In genomic region chr20:58102744-58103516, GRCh38 we compare ENCODE assay signal across 12 cellular contexts.
DNase-seq lines count a peak whose midpoint lies in the region; ATAC-seq, FAIRE-seq and TF ChIP-seq lines count a peak whose summit lies in the region.
"Had no signal": no experiment of that assay in that cellular context is flagged by ENCODE, and none has a peak within 500 bp of the region (broad histone marks: within the 10 kb centered on the region; RNA-seq: fewer than 3 reads in every experiment).

No MANE protein-coding gene starts in this region.

- TF ChIP-seq CTCF in keratinocyte (optimal IDR thresholded peaks at IDR 0.05 in 1 of 3, IDR thresholded peaks at IDR 0.05 in 1 of 3, conservative IDR thresholded peaks at IDR 0.05 in 1 of 3; ENCODE audit: extremely low read depth in 1 of 3, insufficient read depth in 2 of 3, low read length in 3 of 3): no peak

- dilution Hi-C loops in keratinocyte (cut with MboI; ENCODE audit: extremely low pct_ligation_motif_present, low sequenced_read_pairs): no loop called here

- H3K4me3 ChIP-seq in keratinocyte (ENCODE audit: control insufficient read depth in 2 of 3, extremely low read depth in 1 of 3, insufficient read depth in 2 of 3, low read depth in 1 of 3, low read length in 3 of 3) (peak overlapping the region in 2 of 3 experiments; percentile 10 to 38), MG63 (no peak overlapping the region)
- H3K4me3 ChIP-seq: tibial nerve had no signal

- H3K4me2 ChIP-seq in keratinocyte (ENCODE audit: control insufficient read depth, extremely low read depth, insufficient read depth, low read depth, low read length): peak overlapping the region; percentile 71

- FAIRE-seq in keratinocyte (lab: Jason Lieb, UNC): no peak

- DNase-seq in activated T-cell treated with anti-CD3 and anti-CD28 coated beads for 24 hours (ENCODE audit: low read depth) (peak; percentile 46), SW480 (ENCODE audit: low spot score) (peak; percentile 99), keratinocyte (ENCODE audit: low read depth, low spot score) (peak; percentile 97), NCI-H1694 treated with DMSO at 0.1 percent for 48 hours (lab: John Stamatoyannopoulos, UW) (no peak), MG63 (no peak), NCI-H345 (lab: John Stamatoyannopoulos, UW) (no peak)
- DNase-seq in activated T-cell treated with anti-CD3 and anti-CD28 coated beads, Interleukin-2, amount 50 U/mL, for 1 hour: no peak
- peak; percentile 63 for DNase-seq in stimulated activated naive CD8-positive, alpha-beta T cell treated with anti-CD3 and anti-CD28 coated beads, Interleukin-15, Interleukin-2, amounts not matched to agents 100 U/mL and 50 U/mL, for 24 hours
- DNase-seq: AML-193, amniotic stem cell, SHP77 treated with DMSO at 0.1 percent for 48 hours had no signal

- H3K27me3 ChIP-seq in keratinocyte (ENCODE audit: control insufficient read depth, extremely low read depth, insufficient read depth, low read length) (peaks cover 24% of the 10 kb centered on the region), MG63 (no peaks in the 10 kb centered on the region)
- H3K27me3 ChIP-seq: tibial nerve had no signal

- H3K36me3 ChIP-seq in keratinocyte (ENCODE audit: control insufficient read depth in 2 of 2, extremely low read depth in 1 of 2, insufficient read depth in 2 of 2, low read length in 2 of 2): no peaks in the 10 kb centered on the region
- no peaks in the 10 kb centered on the region for H3K36me3 ChIP-seq in MG63
- H3K36me3 ChIP-seq: tibial nerve had no signal

- peaks cover 26% of the 10 kb centered on the region for H3K4me1 ChIP-seq in keratinocyte (ENCODE audit: control insufficient read depth, extremely low read depth, insufficient read depth, low read length)

- H2AFZ ChIP-seq in keratinocyte (ENCODE audit: control insufficient read depth, low read length): no peak overlapping the region

- H3K27ac ChIP-seq in keratinocyte (ENCODE audit: control insufficient read depth, insufficient read depth, low read length): peak overlapping the region; percentile 59
- H3K27ac ChIP-seq: tibial nerve had no signal

- no peaks in the 10 kb centered on the region for H3K79me2 ChIP-seq in keratinocyte (ENCODE audit: control insufficient read depth, insufficient read depth, low read length)

- ATAC-seq in stimulated activated naive CD8-positive, alpha-beta T cell treated with anti-CD3 and anti-CD28 coated beads, Interleukin-15, Interleukin-2, amounts not matched to agents 100 U/mL and 50 U/mL, for 24 hours: peak; percentile 95

- no peaks in the 10 kb centered on the region for H4K20me1 ChIP-seq in keratinocyte (ENCODE audit: control insufficient read depth, extremely low read depth, insufficient read depth, low read length)

- H3K9me3 ChIP-seq in keratinocyte (ENCODE audit: control insufficient read depth, low read depth, low read length): no peaks in the 10 kb centered on the region
- H3K9me3 ChIP-seq in MG63: no peaks in the 10 kb centered on the region
- H3K9me3 ChIP-seq: tibial nerve had no signal

- peak overlapping the region; percentile 51 for H3K9ac ChIP-seq in keratinocyte (ENCODE audit: control insufficient read depth, extremely low read depth, insufficient read depth, low read length)

- peaks cover 3% of the 10 kb centered on the region for H3K9me1 ChIP-seq in keratinocyte (ENCODE audit: control insufficient read depth, extremely low read depth, insufficient read depth, low read length)

Comparison
In these comparisons a context has a peak if more than half of its experiments do, and no peak if none do; other contexts are left out.
1. DNase-seq: peak in activated T-cell treated with anti-CD3 and anti-CD28 coated beads for 24 hours (single experiment), SW480 (single experiment), keratinocyte (single experiment) and stimulated activated naive CD8-positive, alpha-beta T cell treated with anti-CD3 and anti-CD28 coated beads, Interleukin-15, Interleukin-2, amounts not matched to agents 100 U/mL and 50 U/mL, for 24 hours (single experiment); none in activated T-cell treated with anti-CD3 and anti-CD28 coated beads, Interleukin-2, amount 50 U/mL, for 1 hour (single experiment), NCI-H1694 treated with DMSO at 0.1 percent for 48 hours (single experiment), MG63 (single experiment) and NCI-H345 (single experiment).